Comparison of ENCODE assay signal across 10 cellular contexts in genomic region chr3:117553461-117553860, GRCh38.
DNase-seq lines count a peak whose midpoint lies in the region; ATAC-seq, FAIRE-seq and TF ChIP-seq lines count a peak whose summit lies in the region.
"Had no signal": no experiment of that assay in that cellular context is flagged by ENCODE, and none has a peak within 500 bp of the region (broad histone marks: within the 10 kb centered on the region; RNA-seq: fewer than 3 reads in every experiment).

No MANE protein-coding gene starts in this region.

- H3K27me3 ChIP-seq in spleen (replicated peaks in 1 of 7) (no peaks in the 10 kb centered on the region), pancreas (peaks cover 0 to 4% (median 0%) of the 10 kb centered on the region in 4 donors)
- H3K27me3 ChIP-seq: esophagus muscularis mucosa had no signal

- H3K27ac ChIP-seq in spleen (no peak overlapping the region), pancreas (no peak overlapping the region)
- H3K27ac ChIP-seq: esophagus muscularis mucosa had no signal

- H3K4me1 ChIP-seq in spleen (no peaks in the 10 kb centered on the region), pancreas (no peaks in the 10 kb centered on the region)
- H3K4me1 ChIP-seq: esophagus muscularis mucosa had no signal

- TF ChIP-seq POLR2A in spleen (IDR thresholded peaks at IDR 0.05), result no peak

- DNase-seq in EH (ENCODE audit: low read depth), result peak; percentile 33
- DNase-seq in fibroblast of gingiva (ENCODE audit: low read depth), result peak; percentile 19
- no peak for DNase-seq in spleen
- DNase-seq in pancreas, result no peak
- no peak for DNase-seq in NCI-H345 treated with DMSO at 0.1 percent for 48 hours (lab: John Stamatoyannopoulos, UW; ENCODE audit: unreplicated experiment)
- DNase-seq in DMS 273 treated with DMSO at 0.1 percent for 48 hours (lab: John Stamatoyannopoulos, UW), result no peak
- DNase-seq: NCI-H1105 had no signal

- no peak overlapping the region for H3K4me3 ChIP-seq in spleen
- H3K4me3 ChIP-seq in pancreas, result no peak overlapping the region
- H3K4me3 ChIP-seq: esophagus muscularis mucosa had no signal

- peak; percentile 98 for ATAC-seq in GM21447 (IDR thresholded peaks at IDR 0.05; ENCODE audit: unreplicated experiment)
- ATAC-seq in HG03432 (IDR thresholded peaks at IDR 0.05; ENCODE audit: unreplicated experiment), result peak; percentile 98
- ATAC-seq in pancreas, result no peak

- intact Hi-C loops in spleen (cut with DNase I; ENCODE audit: low total_unique reads), result no loop called here
- intact Hi-C loops in pancreas (cut with DNase I), result no loop called here

- TF ChIP-seq CTCF in spleen (IDR thresholded peaks at IDR 0.05 in 8 of 11, conservative IDR thresholded peaks at IDR 0.05 in 3 of 11), result no peak
- no peak for TF ChIP-seq CTCF in pancreas (IDR thresholded peaks at IDR 0.05)

- no peak for FAIRE-seq in pancreas (lab: Jason Lieb, UNC)

- 47 to 83% (median 62%) methylated on average over 2 of the region's 2 CpGs for WGBS in spleen, 5 donors
- 77 to 79% methylated on average over 2 of the region's 2 CpGs for WGBS in pancreas, 2 donors

- H3K9me3 ChIP-seq in spleen (no peaks in the 10 kb centered on the region), pancreas (no peaks in the 10 kb centered on the region)
- H3K9me3 ChIP-seq: esophagus muscularis mucosa had no signal

- H3K36me3 ChIP-seq in spleen (no peaks in the 10 kb centered on the region), pancreas (no peaks in the 10 kb centered on the region)
- H3K36me3 ChIP-seq: esophagus muscularis mucosa had no signal

Comparison
In these comparisons a context has a peak if more than half of its experiments do, and no peak if none do; other contexts are left out.
1. DNase-seq: peak in EH (single experiment) and fibroblast of gingiva (single experiment); none in spleen (single experiment), pancreas (0 of 6), NCI-H345 treated with DMSO at 0.1 percent for 48 hours (single experiment) and DMS 273 treated with DMSO at 0.1 percent for 48 hours (single experiment).
2. ATAC-seq: peak in GM21447 (single experiment) and HG03432 (single experiment); none in pancreas (0 of 4).